In genomic region chr3:55873523-55874254, GRCh38 we compare ENCODE assay signal across 24 cellular contexts.
A peak's percentile ranks its signal among the peaks of the same experiment; 100 is the strongest.
DNase-seq lines count a peak whose midpoint lies in the region; ATAC-seq and TF ChIP-seq lines count a peak whose summit lies in the region.
"Had no signal": no experiment of that assay in that cellular context is flagged by ENCODE, and none has a peak within 500 bp of the region (broad histone marks: within the 10 kb centered on the region; RNA-seq: fewer than 3 reads in every experiment).

No MANE protein-coding gene starts in this region.

- peak; percentile 92 for ATAC-seq in Panc1
- no peak for ATAC-seq in T-helper 17 cell
- ATAC-seq: left lobe of liver, upper lobe of right lung, WTC11 had no signal

- H3K4me3 Mint-ChIP-seq in T-helper 17 cell, result no peak overlapping the region
- H3K4me3 Mint-ChIP-seq: neural progenitor cell; stimulated activated naive CD8-positive, alpha-beta T cell treated with anti-CD3 and anti-CD28 coated beads, Interleukin-15, Interleukin-2, amounts not matched to agents 100 ng/mL and 50 ng/mL, for 24 hours; T-helper 2 cell treated with Interferon-gamma antibody and Interleukin-4, amounts not matched to agents 5 μg/mL and 100 μg/mL, for 36 hours; WTC11 had no signal

- H3K4me3 ChIP-seq in Panc1 (ENCODE audit: low read depth in 2 of 2, low read length in 2 of 2) (no peak overlapping the region), epithelial cell of proximal tubule (ENCODE audit: low read depth, low read length) (no peak overlapping the region), transverse colon (no peak overlapping the region)
- H3K4me3 ChIP-seq: neural progenitor cell, prostate gland, upper lobe of right lung had no signal

- no peaks in the 10 kb centered on the region for H3K36me3 Mint-ChIP-seq in T-helper 17 cell (ENCODE audit: low read depth)
- H3K36me3 Mint-ChIP-seq: neural progenitor cell, WTC11 had no signal

- DNase-seq in H4 (ENCODE audit: low spot score) (peak; percentile 57), Panc1 (ENCODE audit: low read depth, low spot score) (peak; percentile 71), epithelial cell of proximal tubule (ENCODE audit: low read depth) (peak; percentile 13), non-pigmented ciliary epithelial cell (ENCODE audit: low read depth) (peak; percentile 24), AG08395 (ENCODE audit: low spot score) (no peak), T-helper 17 cell (no peak), transverse colon (no peak)
- DNase-seq in stimulated activated CD4-positive, alpha-beta T cell treated with anti-CD3 and anti-CD28 coated beads, Interleukin-1b, Interleukin-23, amount 100 ng/mL, for 48 hours, result no peak
- DNase-seq: activated CD4-positive, alpha-beta T cell treated with anti-CD3 and anti-CD28 coated beads, Interleukin-2, amount 50 U/mL, for 48 hours; activated effector memory CD4-positive, alpha-beta T cell treated with anti-CD3 and anti-CD28 coated beads, Interleukin-2, amount 50 U/mL, for 16 hours; caudate nucleus; glutamatergic neuron; NCI-H1436; NCI-H774; SK-N-SH; small intestine; stimulated activated CD4-positive, alpha-beta T cell treated with anti-CD3 and anti-CD28 coated beads, Interleukin-4, amount 100 ng/mL, for 24 hours; upper lobe of right lung had no signal

- no TSS peak for BruUV-seq in Panc1 (replicated peaks; lab: Mats Ljungman, UMichigan)

- H3K27ac ChIP-seq in Panc1 (ENCODE audit: low read length), result no peak overlapping the region
- H3K27ac ChIP-seq in transverse colon, result no peak overlapping the region
- H3K27ac ChIP-seq: neural progenitor cell, prostate gland, upper lobe of right lung had no signal

- H3K27me3 ChIP-seq in Panc1 (ENCODE audit: control insufficient read depth, insufficient read depth, low read length) (no peaks in the 10 kb centered on the region), transverse colon (no peaks in the 10 kb centered on the region)
- H3K27me3 ChIP-seq: neural progenitor cell, upper lobe of right lung had no signal

- CTCF ChIA-PET in Panc1 (lab: Charles Lee), result no interaction called here

- WGBS in transverse colon (ENCODE audit: low coverage in 1 of 2), 2 donors, result 80 to 88% methylated on average over 1 of the region's 1 CpG

- TF ChIP-seq POLR2A in transverse colon (IDR thresholded peaks at IDR 0.05), result no peak

- no peaks in the 10 kb centered on the region for H3K9me3 ChIP-seq in Panc1 (ENCODE audit: control insufficient read depth, insufficient read depth, low read depth, low read length)
- no peaks in the 10 kb centered on the region for H3K9me3 ChIP-seq in T-helper 17 cell (ENCODE audit: control insufficient read depth, low read length, poor library complexity, severe bottlenecking)
- H3K9me3 ChIP-seq in transverse colon, result no peaks in the 10 kb centered on the region
- H3K9me3 ChIP-seq: prostate gland, SK-N-SH, upper lobe of right lung had no signal

- TF ChIP-seq CTCF in Panc1 (IDR thresholded peaks at IDR 0.05), result no peak
- no peak for TF ChIP-seq CTCF in epithelial cell of proximal tubule (conservative IDR thresholded peaks at IDR 0.05; ENCODE audit: low read depth, low read length)
- TF ChIP-seq CTCF in transverse colon (IDR thresholded peaks at IDR 0.05), result no peak

- POLR2A ChIA-PET in Panc1 (lab: Charles Lee), result no interaction called here

- intact Hi-C loops in Panc1 (cut with micrococcal nuclease; ENCODE audit: unreplicated experiment) (no loop called here), transverse colon (cut with DNase I; ENCODE audit: low total_unique reads) (no loop called here)

- H3K36me3 ChIP-seq in Panc1 (ENCODE audit: control insufficient read depth, insufficient read depth, low read length) (no peaks in the 10 kb centered on the region), transverse colon (no peaks in the 10 kb centered on the region)
- H3K36me3 ChIP-seq: neural progenitor cell, prostate gland, upper lobe of right lung had no signal

- TF ChIP-seq EP300 in transverse colon (IDR thresholded peaks at IDR 0.05; ENCODE audit: low read depth), result no peak

- no peaks in the 10 kb centered on the region for H3K4me1 ChIP-seq in Panc1 (ENCODE audit: control insufficient read depth, insufficient read depth, low read length)
- no peaks in the 10 kb centered on the region for H3K4me1 ChIP-seq in transverse colon
- H3K4me1 ChIP-seq: neural progenitor cell, prostate gland, upper lobe of right lung had no signal

- H3K4me1 Mint-ChIP-seq in T-helper 17 cell, result no peaks in the 10 kb centered on the region

- H3K27ac Mint-ChIP-seq in T-helper 17 cell, result no peak overlapping the region
- H3K27ac Mint-ChIP-seq: stimulated activated naive CD8-positive, alpha-beta T cell treated with anti-CD3 and anti-CD28 coated beads, Interleukin-15, Interleukin-2, amounts not matched to agents 100 ng/mL and 50 ng/mL, for 24 hours; T-helper 2 cell treated with Interferon-gamma antibody and Interleukin-4, amounts not matched to agents 5 μg/mL and 100 μg/mL, for 36 hours; WTC11 had no signal

- peaks cover 4% of the 10 kb centered on the region for H3K27me3 Mint-ChIP-seq in T-helper 17 cell
- H3K27me3 Mint-ChIP-seq: stimulated activated naive CD8-positive, alpha-beta T cell treated with anti-CD3 and anti-CD28 coated beads, Interleukin-15, Interleukin-2, amounts not matched to agents 100 ng/mL and 50 ng/mL, for 24 hours had no signal

- in situ Hi-C loops in Panc1 (cut with HindIII; ENCODE audit: low pct_unique_long_range_greater_than_20kb, low sequenced_read_pairs), result no loop called here
- in situ Hi-C loops in transverse colon (cut with MboI; ENCODE audit: low pct_ligation_motif_present in 1 of 4, low pct_unique_long_range_greater_than_20kb in 1 of 4, low sequenced_read_pairs in 3 of 4), result no loop called here

Comparison
In these comparisons a context has a peak if more than half of its experiments do, and no peak if none do; other contexts are left out.
1. DNase-seq: peak in H4 (single experiment), Panc1 (single experiment), epithelial cell of proximal tubule (single experiment) and non-pigmented ciliary epithelial cell (single experiment); none in AG08395 (single experiment), stimulated activated CD4-positive, alpha-beta T cell treated with anti-CD3 and anti-CD28 coated beads, Interleukin-1b, Interleukin-23, amount 100 ng/mL, for 48 hours (single experiment), T-helper 17 cell (0 of 3) and transverse colon (single experiment).